1 cellular context compared by ENCODE assay signal in the genomic region with DNA sequence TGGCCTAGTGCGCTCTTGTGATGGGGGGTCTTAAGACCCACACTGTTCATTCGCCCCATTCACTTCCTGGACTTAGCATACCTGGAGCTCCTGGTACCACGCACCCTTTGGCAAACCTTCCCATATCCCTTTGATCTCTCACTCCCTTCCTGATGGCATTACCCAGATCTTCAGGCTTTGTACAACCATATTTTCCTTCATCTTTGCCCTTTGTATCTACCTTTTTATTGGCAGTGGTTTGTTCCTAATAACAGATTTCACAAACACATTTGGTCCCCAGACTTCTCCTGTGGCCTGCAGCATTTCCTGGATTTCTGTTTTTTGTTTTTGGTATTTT.
TF ChIP-seq lines count a peak whose summit lies in the region.

No MANE protein-coding gene starts in this region.

TF ChIP-seq in K562, 482 proteins besides CTCF, POLR2A, EP300 and RAD21:
- TF ChIP-seq PHF21A (IDR thresholded peaks at IDR 0.05; ENCODE audit: borderline replicate concordance, low read depth) (no peak), TCF7 (IDR thresholded peaks at IDR 0.05; ENCODE audit: borderline replicate concordance) (no peak), DEAF1 (CRISPR knock-in tag; IDR thresholded peaks at IDR 0.05) (no peak), ZNF586 (CRISPR knock-in tag; conservative IDR thresholded peaks at IDR 0.05) (no peak), NKRF (IDR thresholded peaks at IDR 0.05; ENCODE audit: borderline replicate concordance) (no peak), LEF1 (IDR thresholded peaks at IDR 0.05) (0 out of 2 replicates have a peak, but pooled peaks have one; percentile 44)
- TF ChIP-seq, protein P1, sequence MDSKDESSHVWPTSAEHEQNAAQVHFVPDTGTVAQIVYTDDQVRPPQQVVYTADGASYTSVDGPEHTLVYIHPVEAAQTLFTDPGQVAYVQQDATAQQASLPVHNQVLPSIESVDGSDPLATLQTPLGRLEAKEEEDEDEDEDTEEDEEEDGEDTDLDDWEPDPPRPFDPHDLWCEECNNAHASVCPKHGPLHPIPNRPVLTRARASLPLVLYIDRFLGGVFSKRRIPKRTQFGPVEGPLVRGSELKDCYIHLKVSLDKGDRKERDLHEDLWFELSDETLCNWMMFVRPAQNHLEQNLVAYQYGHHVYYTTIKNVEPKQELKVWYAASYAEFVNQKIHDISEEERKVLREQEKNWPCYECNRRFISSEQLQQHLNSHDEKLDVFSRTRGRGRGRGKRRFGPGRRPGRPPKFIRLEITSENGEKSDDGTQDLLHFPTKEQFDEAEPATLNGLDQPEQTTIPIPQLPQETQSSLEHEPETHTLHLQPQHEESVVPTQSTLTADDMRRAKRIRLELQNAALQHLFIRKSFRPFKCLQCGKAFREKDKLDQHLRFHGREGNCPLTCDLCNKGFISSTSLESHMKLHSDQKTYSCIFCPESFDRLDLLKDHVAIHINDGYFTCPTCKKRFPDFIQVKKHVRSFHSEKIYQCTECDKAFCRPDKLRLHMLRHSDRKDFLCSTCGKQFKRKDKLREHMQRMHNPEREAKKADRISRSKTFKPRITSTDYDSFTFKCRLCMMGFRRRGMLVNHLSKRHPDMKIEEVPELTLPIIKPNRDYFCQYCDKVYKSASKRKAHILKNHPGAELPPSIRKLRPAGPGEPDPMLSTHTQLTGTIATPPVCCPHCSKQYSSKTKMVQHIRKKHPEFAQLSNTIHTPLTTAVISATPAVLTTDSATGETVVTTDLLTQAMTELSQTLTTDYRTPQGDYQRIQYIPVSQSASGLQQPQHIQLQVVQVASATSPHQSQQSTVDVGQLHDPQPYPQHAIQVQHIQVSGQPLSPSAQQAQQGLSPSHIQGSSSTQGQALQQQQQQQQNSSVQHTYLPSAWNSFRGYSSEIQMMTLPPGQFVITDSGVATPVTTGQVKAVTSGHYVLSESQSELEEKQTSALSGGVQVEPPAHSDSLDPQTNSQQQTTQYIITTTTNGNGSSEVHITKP (IDR thresholded peaks at IDR 0.05; ENCODE audit: partially characterized antibody): peak; percentile 68
TF ChIP-seq in K562: peak in this region for 2.
